In genomic region chr15:79003896-79004295, GRCh38 we compare ENCODE assay signal across 1 cellular context.
TF ChIP-seq lines count a peak whose summit lies in the region.

No MANE protein-coding gene starts in this region.

TF ChIP-seq in IMR-90, 13 proteins besides CTCF, POLR2A, EP300 and RAD21:
- no peak for TF ChIP-seq ELK1 (IDR thresholded peaks at IDR 0.05; ENCODE audit: borderline replicate concordance, low read depth, low read length)
- no peak for TF ChIP-seq RFX5 (IDR thresholded peaks at IDR 0.05; ENCODE audit: low read depth, low read length)
- TF ChIP-seq MAZ (IDR thresholded peaks at IDR 0.05; ENCODE audit: borderline replicate concordance, low read depth, low read length), result no peak
- TF ChIP-seq NFE2L2 (IDR thresholded peaks at IDR 0.05; ENCODE audit: low read depth, low read length), result no peak
- TF ChIP-seq RCOR1 (IDR thresholded peaks at IDR 0.05; ENCODE audit: insufficient replicate concordance, low read length), result no peak
- TF ChIP-seq SMC3 (IDR thresholded peaks at IDR 0.05; ENCODE audit: low read depth, low read length), result no peak
- no peak for TF ChIP-seq CEBPB (IDR thresholded peaks at IDR 0.05; ENCODE audit: low read depth, low read length)
- TF ChIP-seq USF2 (IDR thresholded peaks at IDR 0.05; ENCODE audit: low read depth, low read length), result no peak
TF ChIP-seq in IMR-90: peak in this region for 0.
